In genomic region chr17:78379134-78379497, GRCh38 we compare ENCODE assay signal across 7 cellular contexts. TPM values are rescaled to one million over a fixed set of nuclear protein-coding genes. Genes with fewer than 3 reads are reported as not detected.
DNase-seq lines count a peak whose midpoint lies in the region; ATAC-seq and TF ChIP-seq lines count a peak whose summit lies in the region.

No MANE protein-coding gene starts in this region.

- CTCF ChIA-PET in HEK293 (lab: Yijun Ruan, JAX) = interaction anchor here (0.7 to 1.4 kb wide), 3 partner anchors 17 to 43 kb away, joined by 4 to 5 read pairs (median 4); no protein-coding TSS in a partner anchor

- H3K9me3 ChIP-seq in HEK293 (ENCODE audit: control insufficient read depth, insufficient read depth, low read depth, low read length) = no peaks in the 10 kb centered on the region

- H3K27ac ChIP-seq in HEK293 (ENCODE audit: extremely low read depth, low read depth, low read length) (peak overlapping the region; percentile 51; the same call in 1 of the 2 replicates), foreskin keratinocyte (peak overlapping the region; percentile 83)

- peaks cover 6 to 9% of the 10 kb centered on the region in 2 experiments for H3K36me3 ChIP-seq in HEK293 (ENCODE audit: control insufficient read depth in 2 of 2, insufficient read depth in 1 of 2, low read length in 2 of 2)

- H3K4me3 ChIP-seq in HEK293 (ENCODE audit: low read depth, low read length) = peak overlapping the region; percentile 92
- H3K4me3 ChIP-seq in WI38 (ENCODE audit: low read depth, low read length) = peak overlapping the region; percentile 95
- peak overlapping the region; percentile 88 for H3K4me3 ChIP-seq in skeletal muscle cell (ENCODE audit: low read depth, low read length)

- DNase-seq in foreskin keratinocyte = peak in 1 of 2 donors; percentile 74
- DNase-seq in skeletal muscle cell (ENCODE audit: low read depth) = peak; percentile 83
- no peak for DNase-seq in NCI-H2081 (lab: John Stamatoyannopoulos, UW)
- no peak for DNase-seq in SW480 (ENCODE audit: low spot score)

- TF ChIP-seq CTCF in HEK293 (tag by site-specific recombination; IDR thresholded peaks at IDR 0.05) = no peak
- TF ChIP-seq CTCF in WI38 (IDR thresholded peaks at IDR 0.05; ENCODE audit: low read depth, low read length) = no peak
- no peak for TF ChIP-seq CTCF in foreskin keratinocyte (conservative IDR thresholded peaks at IDR 0.05)

- H3K4me1 ChIP-seq in HEK293 (ENCODE audit: control insufficient read depth, insufficient read depth, low read length) (peaks cover 5% of the 10 kb centered on the region), foreskin keratinocyte (peaks cover 41% of the 10 kb centered on the region)

- POLR2A ChIA-PET in HEK293 (lab: Yijun Ruan, JAX) = interaction anchor here (0.7 to 1.8 kb wide), 4 partner anchors 11 to 346 kb away, joined by 3 to 4 read pairs (median 4); no protein-coding TSS in a partner anchor

- H3K27me3 ChIP-seq in foreskin keratinocyte = no peaks in the 10 kb centered on the region

- peak; percentile 43 for ATAC-seq in foreskin keratinocyte
- ATAC-seq in HG02973 (IDR thresholded peaks at IDR 0.05; ENCODE audit: unreplicated experiment) = no peak

TF ChIP-seq in HEK293, 187 proteins besides CTCF, POLR2A, EP300 and RAD21:
- TF ChIP-seq TCF7L2 (IDR thresholded peaks at IDR 0.05; ENCODE audit: borderline replicate concordance, low read depth, low read length) (no peak), ZNF341 (tag by site-specific recombination; IDR thresholded peaks at IDR 0.05; ENCODE audit: low read depth) (no peak), ZNF777 (tag by site-specific recombination; IDR thresholded peaks at IDR 0.05; ENCODE audit: borderline replicate concordance) (no peak), ZNF449 (tag by site-specific recombination; IDR thresholded peaks at IDR 0.05) (no peak), ZNF335 (tag by site-specific recombination; conservative IDR thresholded peaks at IDR 0.05) (peak; percentile 44; the same call in 1 of the 2 replicates), GLI2 (tag by site-specific recombination; IDR thresholded peaks at IDR 0.05; ENCODE audit: borderline replicate concordance, low read depth) (no peak), ZNF660 (tag by site-specific recombination; IDR thresholded peaks at IDR 0.05) (no peak), ZNF473 (tag by site-specific recombination; IDR thresholded peaks at IDR 0.05) (no peak)
TF ChIP-seq in HEK293: peak in this region for 1.

RNA-seq across cellular contexts. Expression of gene PGS1, which starts 0.7 kb away (rescaled TPM):
- total RNA-seq in foreskin keratinocyte = 14.8 and 14.9 TPM in 2 replicates
- 12.3 and 14.3 TPM in 2 replicates for polyA plus RNA-seq in foreskin keratinocyte

RNA-seq across cellular contexts. Expression of gene SOCS3, which starts 19.2 kb away (rescaled TPM):
- 3.7 and 3.9 TPM in 2 replicates for total RNA-seq in foreskin keratinocyte
- 1.7 and 2.4 TPM in 2 replicates for polyA plus RNA-seq in foreskin keratinocyte
